In the genomic region with DNA sequence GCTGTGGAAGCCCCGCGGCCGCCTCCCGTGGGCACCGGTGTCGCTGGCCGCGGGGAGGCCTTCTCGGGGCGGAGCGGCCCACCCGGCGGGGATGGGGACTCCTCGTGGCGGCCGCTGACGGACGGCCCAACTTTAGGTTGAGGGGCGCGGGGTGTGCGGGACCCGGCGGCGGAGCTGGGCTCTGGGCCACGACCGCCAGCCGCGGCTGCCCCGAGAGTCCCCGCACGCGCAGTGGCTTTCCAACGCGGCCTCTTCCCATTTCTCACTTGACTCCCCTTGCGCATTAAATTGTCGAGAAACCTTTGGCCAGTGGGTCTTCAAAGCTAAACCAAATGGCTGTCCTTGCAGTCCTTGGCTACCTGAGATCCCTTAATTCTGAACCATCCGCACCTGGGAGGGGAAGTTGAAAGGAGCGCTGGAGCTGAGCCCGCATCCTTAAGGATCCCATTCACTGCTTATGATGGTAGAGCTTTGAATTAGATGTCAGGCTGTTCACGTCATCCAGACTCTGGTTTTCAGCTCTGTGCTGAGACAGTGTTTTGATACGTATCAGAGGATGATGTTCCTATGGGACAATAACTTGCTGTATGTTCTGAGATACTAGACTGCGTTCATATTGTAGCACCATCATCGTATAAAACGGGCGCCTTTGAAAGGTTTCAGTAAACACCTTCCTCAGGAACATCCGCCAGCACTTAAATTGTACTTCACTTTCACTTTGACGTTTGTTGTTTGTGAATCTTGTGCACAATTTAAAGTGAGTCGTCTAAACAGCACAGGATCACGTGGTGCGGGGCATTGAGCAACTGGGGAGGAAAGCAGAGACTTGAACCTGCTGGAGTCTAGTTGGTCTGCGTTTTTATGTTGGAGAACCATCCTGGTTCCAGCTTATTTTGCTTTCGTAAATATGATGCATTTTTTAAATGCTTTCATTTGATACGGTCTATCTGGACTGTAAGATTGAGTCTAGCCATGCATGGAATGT, we compare ENCODE assay signal across 8 cellular contexts. TPM values are rescaled to one million over a fixed set of nuclear protein-coding genes. Genes with fewer than 3 reads are reported as not detected.
DNase-seq lines count a peak whose midpoint lies in the region; ATAC-seq and TF ChIP-seq lines count a peak whose summit lies in the region.

No MANE protein-coding gene starts in this region.

- peak overlapping the region; percentile 94 for H3K4me3 Mint-ChIP-seq in HFFc6
- peak overlapping the region; percentile 93 for H3K4me3 Mint-ChIP-seq in activated T-cell treated with anti-CD3 and anti-CD28 coated beads, Interleukin-2, amount 50 U/mL, for 4 hours
- H3K4me3 Mint-ChIP-seq in stimulated activated memory B cell treated with anti-CD40 and anti-IgM and Interleukin-4, amounts not matched to agents 10 μg/mL and 1 μg/mL and 100 μg/mL, for 72 hours, result peak overlapping the region; percentile 86

- peaks cover 0 to 20% of the 10 kb centered on the region in 2 donors for H3K4me1 ChIP-seq in muscle layer of duodenum (ENCODE audit: control insufficient read depth in 1 of 2, insufficient read depth in 2 of 2, low read length in 2 of 2)

- H3K9me3 Mint-ChIP-seq in HFFc6, result no peaks in the 10 kb centered on the region
- no peaks in the 10 kb centered on the region for H3K9me3 Mint-ChIP-seq in activated T-cell treated with anti-CD3 and anti-CD28 coated beads, Interleukin-2, amount 50 U/mL, for 4 hours
- no peaks in the 10 kb centered on the region for H3K9me3 Mint-ChIP-seq in stimulated activated memory B cell treated with anti-CD40 and anti-IgM and Interleukin-4, amounts not matched to agents 10 μg/mL and 1 μg/mL and 100 μg/mL, for 72 hours

- peak; percentile 3 for TF ChIP-seq POLR2A in GM10847 (IDR thresholded peaks at IDR 0.05; ENCODE audit: extremely low read depth, insufficient read length)

- no peaks in the 10 kb centered on the region for H3K9me3 ChIP-seq in muscle layer of duodenum (ENCODE audit: control insufficient read depth in 1 of 2, low read length in 2 of 2)

- H3K36me3 ChIP-seq in muscle layer of duodenum (ENCODE audit: control insufficient read depth in 1 of 2, insufficient read depth in 2 of 2, low read length in 2 of 2), result no peaks in the 10 kb centered on the region

- TF ChIP-seq CTCF in HFFc6 (IDR thresholded peaks at IDR 0.05), result no peak

- H3K4me3 ChIP-seq in muscle layer of duodenum (ENCODE audit: low read depth in 1 of 2, low read length in 2 of 2), result peak overlapping the region; percentile 88 to 90

- H3K4me1 Mint-ChIP-seq in HFFc6 (ENCODE audit: low read depth), result peaks cover 86% of the 10 kb centered on the region
- H3K4me1 Mint-ChIP-seq in activated T-cell treated with anti-CD3 and anti-CD28 coated beads, Interleukin-2, amount 50 U/mL, for 4 hours (ENCODE audit: low read depth), result peaks cover 48% of the 10 kb centered on the region
- peaks cover 22% of the 10 kb centered on the region for H3K4me1 Mint-ChIP-seq in stimulated activated memory B cell treated with anti-CD40 and anti-IgM and Interleukin-4, amounts not matched to agents 10 μg/mL and 1 μg/mL and 100 μg/mL, for 72 hours

- H3K27me3 ChIP-seq in muscle layer of duodenum (ENCODE audit: low read depth, low read length), result no peaks in the 10 kb centered on the region

- peak; percentile 59 to 61 for ATAC-seq in activated T-cell treated with anti-CD3 and anti-CD28 coated beads, Interleukin-2, amount 50 U/mL, for 4 hours
- ATAC-seq in esophagus mucosa, result peak; percentile 32
- peak; percentile 65 for ATAC-seq in stimulated activated memory B cell treated with anti-CD40 and anti-IgM and Interleukin-4, amounts not matched to agents 10 μg/mL and 1 μg/mL and 100 μg/mL, for 72 hours

- no peaks in the 10 kb centered on the region; the same call in 1 of the 2 replicates for H3K27me3 Mint-ChIP-seq in HFFc6 (ENCODE audit: insufficient read depth)
- H3K27me3 Mint-ChIP-seq in activated T-cell treated with anti-CD3 and anti-CD28 coated beads, Interleukin-2, amount 50 U/mL, for 4 hours (ENCODE audit: low read depth), result no peaks in the 10 kb centered on the region
- no peaks in the 10 kb centered on the region for H3K27me3 Mint-ChIP-seq in stimulated activated memory B cell treated with anti-CD40 and anti-IgM and Interleukin-4, amounts not matched to agents 10 μg/mL and 1 μg/mL and 100 μg/mL, for 72 hours

- H3K36me3 Mint-ChIP-seq in HFFc6 (ENCODE audit: low read depth), result peaks cover 9% of the 10 kb centered on the region
- peaks cover 3% of the 10 kb centered on the region for H3K36me3 Mint-ChIP-seq in activated T-cell treated with anti-CD3 and anti-CD28 coated beads, Interleukin-2, amount 50 U/mL, for 4 hours (ENCODE audit: insufficient read depth)
- H3K36me3 Mint-ChIP-seq in stimulated activated memory B cell treated with anti-CD40 and anti-IgM and Interleukin-4, amounts not matched to agents 10 μg/mL and 1 μg/mL and 100 μg/mL, for 72 hours, result no peaks in the 10 kb centered on the region

- H3K27ac ChIP-seq in muscle layer of duodenum (ENCODE audit: low read length), result peak overlapping the region; percentile 95

- peak overlapping the region; percentile 98 for H3K27ac Mint-ChIP-seq in HFFc6
- peak overlapping the region; percentile 83 for H3K27ac Mint-ChIP-seq in stimulated activated memory B cell treated with anti-CD40 and anti-IgM and Interleukin-4, amounts not matched to agents 10 μg/mL and 1 μg/mL and 100 μg/mL, for 72 hours

- DNase-seq in HFFc6 (peak; percentile 79), NCI-H526 treated with DMSO at 0.1 percent for 48 hours (lab: John Stamatoyannopoulos, UW) (peak; percentile 61), ecto neural progenitor cell (ENCODE audit: low spot score) (no peak)
- DNase-seq in activated T-cell treated with anti-CD3 and anti-CD28 coated beads, Interleukin-2, amount 50 U/mL, for 4 hours, result peak; percentile 55

RNA-seq across cellular contexts. Expression of a gene that starts 0.9 kb away (rescaled TPM):
- total RNA-seq in HFFc6 (2021; fragmentation: NEBNext Ultra II Directional; extraction: Animal tissue kit (Norgen Biotek cat#: 25700)), result 10 to 100 TPM; 33.7 to 40.9 (median 36.6) TPM
- 10 to 100 TPM; 11.7 to 14.5 (median 12.1) TPM for total RNA-seq in activated T-cell treated with anti-CD3 and anti-CD28 coated beads, Interleukin-2, amount 50 U/mL, for 4 hours
- total RNA-seq in esophagus mucosa, result 35.1 TPM

RNA-seq across cellular contexts. Expression of a gene that starts 41.8 kb away (rescaled TPM):
- total RNA-seq in HFFc6 (2021; fragmentation: NEBNext Ultra II Directional; extraction: Animal tissue kit (Norgen Biotek cat#: 25700)), result not detected
- not detected for total RNA-seq in activated T-cell treated with anti-CD3 and anti-CD28 coated beads, Interleukin-2, amount 50 U/mL, for 4 hours
- 0.08 TPM for total RNA-seq in esophagus mucosa
